9 cellular contexts compared by ENCODE assay signal in genomic region chr22:21726650-21727049, GRCh38. TPM values are rescaled to one million over a fixed set of nuclear protein-coding genes. Genes with fewer than 3 reads are reported as not detected.
A peak's percentile ranks its signal among the peaks of the same experiment; 100 is the strongest.
DNase-seq lines count a peak whose midpoint lies in the region; ATAC-seq and TF ChIP-seq lines count a peak whose summit lies in the region.
"Had no signal": no experiment of that assay in that cellular context is flagged by ENCODE, and none has a peak within 500 bp of the region (broad histone marks: within the 10 kb centered on the region; RNA-seq: fewer than 3 reads in every experiment).

No MANE protein-coding gene starts in this region.

- no peaks in the 10 kb centered on the region for H3K9me3 ChIP-seq in OCI-LY3 (ENCODE audit: insufficient read depth, low read length)

- TF ChIP-seq CTCF in OCI-LY3 (IDR thresholded peaks at IDR 0.05; ENCODE audit: low read depth, low read length) = peak; percentile 68
- peak; percentile 53 for TF ChIP-seq CTCF in choroid plexus epithelial cell (conservative IDR thresholded peaks at IDR 0.05; ENCODE audit: low read depth, low read length)

- DNase-seq in stimulated activated CD4-positive, alpha-beta T cell treated with anti-CD3 and anti-CD28 coated beads, Interleukin-15, amount 100 ng/mL, for 24 hours = peak; percentile 46
- DNase-seq in stimulated activated CD4-positive, alpha-beta T cell treated with anti-CD3 and anti-CD28 coated beads, Interleukin-12 subunit alpha, Interleukin-12 subunit beta, amount 100 ng/mL, for 4 hours = no peak
- DNase-seq in choroid plexus epithelial cell (ENCODE audit: low read depth) (peak; percentile 32), A172 (ENCODE audit: low spot score) (no peak)
- DNase-seq in stimulated activated CD4-positive, alpha-beta T cell treated with anti-CD3 and anti-CD28 coated beads, Interleukin-2, amount 100 ng/mL, for 24 hours = peak; percentile 21 to 38

- no peaks in the 10 kb centered on the region for H3K27me3 ChIP-seq in OCI-LY3 (ENCODE audit: low read depth, low read length)
- H3K27me3 ChIP-seq: cardiac muscle cell had no signal

- peak overlapping the region; percentile 7 for H3K4me2 ChIP-seq in OCI-LY3 (ENCODE audit: low read length)

- no peaks in the 10 kb centered on the region for H3K36me3 ChIP-seq in OCI-LY3 (replicated peaks; ENCODE audit: low read depth, low read length)
- H3K36me3 ChIP-seq: cardiac muscle cell had no signal

- H3K4me1 ChIP-seq in OCI-LY3 (ENCODE audit: low read length) = peaks cover 12% of the 10 kb centered on the region

- H4K20me1 ChIP-seq in OCI-LY3 (ENCODE audit: insufficient read depth, low read length) = no peaks in the 10 kb centered on the region

- H3K79me2 ChIP-seq in OCI-LY3 (ENCODE audit: low read length) = no peaks in the 10 kb centered on the region

- no peak overlapping the region for H3K9ac ChIP-seq in OCI-LY3 (ENCODE audit: low read length)

- H3K4me3 ChIP-seq in OCI-LY3 (ENCODE audit: low read length) (no peak overlapping the region), choroid plexus epithelial cell (ENCODE audit: low read depth, low read length) (no peak overlapping the region)
- H3K4me3 ChIP-seq: cardiac muscle cell had no signal

- no peak overlapping the region for H3K27ac ChIP-seq in OCI-LY3 (ENCODE audit: low read length)
- H3K27ac ChIP-seq: cardiac muscle cell had no signal

- no peak overlapping the region for H2AFZ ChIP-seq in OCI-LY3 (ENCODE audit: low read depth, low read length)

- no peak for ATAC-seq in GM18861 (IDR thresholded peaks at IDR 0.05; ENCODE audit: unreplicated experiment)
- no peak for ATAC-seq in GM18519 (IDR thresholded peaks at IDR 0.05; ENCODE audit: low FRiP score, unreplicated experiment)

RNA-seq across cellular contexts. Expression of gene YPEL1, which starts 8.9 kb away (rescaled TPM):
- total RNA-seq in A172 (2014; rRNA removed; shearing (Covaris generic)) = 0.67 and 2.7 TPM in 2 replicates

Comparison
In these comparisons a context has a peak if more than half of its experiments do, and no peak if none do; other contexts are left out.
1. DNase-seq: peak in stimulated activated CD4-positive, alpha-beta T cell treated with anti-CD3 and anti-CD28 coated beads, Interleukin-15, amount 100 ng/mL, for 24 hours (single experiment), choroid plexus epithelial cell (single experiment) and stimulated activated CD4-positive, alpha-beta T cell treated with anti-CD3 and anti-CD28 coated beads, Interleukin-2, amount 100 ng/mL, for 24 hours (2 of 2); none in stimulated activated CD4-positive, alpha-beta T cell treated with anti-CD3 and anti-CD28 coated beads, Interleukin-12 subunit alpha, Interleukin-12 subunit beta, amount 100 ng/mL, for 4 hours (single experiment) and A172 (single experiment).